Comparison of ENCODE assay signal across 8 cellular contexts in genomic region chr3:13484861-13485590, GRCh38. TPM values are rescaled to one million over a fixed set of nuclear protein-coding genes. Genes with fewer than 3 reads are reported as not detected.
DNase-seq lines count a peak whose midpoint lies in the region; ATAC-seq, FAIRE-seq and TF ChIP-seq lines count a peak whose summit lies in the region.

No MANE protein-coding gene starts in this region.

- no peaks in the 10 kb centered on the region for H3K36me3 ChIP-seq in naive thymus-derived CD4-positive, alpha-beta T cell (ENCODE audit: control insufficient read depth in 2 of 3, insufficient read depth in 3 of 3, low read length in 3 of 3)

- H2AFZ ChIP-seq in H9 (ENCODE audit: low read length): no peak overlapping the region

- no CpG with 5 or more reads among the region's 7 CpGs for WGBS in H9 (ENCODE audit: extremely low coverage, insufficient read length, low lambda C conversion rate)

- peaks cover 6 to 7% of the 10 kb centered on the region in 2 donors for H3K4me1 ChIP-seq in naive thymus-derived CD4-positive, alpha-beta T cell (ENCODE audit: control insufficient read depth in 2 of 2, insufficient read depth in 2 of 2, low read length in 2 of 2)
- peaks cover 2% of the 10 kb centered on the region; the same call in 1 of the 2 replicates for H3K4me1 ChIP-seq in H9 (ENCODE audit: insufficient read depth, low read length)

- H3K4me3 ChIP-seq in epithelial cell of proximal tubule (ENCODE audit: low read depth, low read length): no peak overlapping the region
- H3K4me3 ChIP-seq in naive thymus-derived CD4-positive, alpha-beta T cell (ENCODE audit: low read length): no peak overlapping the region

- H3K23ac ChIP-seq in H9 (ENCODE audit: insufficient read length, low read depth, low read length): no peak overlapping the region

- no peaks in the 10 kb centered on the region for H3K27me3 ChIP-seq in naive thymus-derived CD4-positive, alpha-beta T cell (ENCODE audit: control insufficient read depth in 2 of 2, insufficient read depth in 2 of 2, low read length in 2 of 2)
- no peaks in the 10 kb centered on the region; the same call in 1 of the 2 replicates for H3K27me3 ChIP-seq in H9 (ENCODE audit: insufficient read depth, low read length)

- peaks cover 16 to 29% (median 20%) of the 10 kb centered on the region in 7 donors for H3K4me1 Mint-ChIP-seq in naive thymus-derived CD4-positive, alpha-beta T cell
- H3K4me1 Mint-ChIP-seq in endothelial cell (ENCODE audit: unreplicated experiment): peaks cover 4% of the 10 kb centered on the region
- H3K4me1 Mint-ChIP-seq in H9: peaks cover 13 to 19% of the 10 kb centered on the region in 2 experiments

- intact Hi-C loops in naive thymus-derived CD4-positive, alpha-beta T cell (cut with micrococcal nuclease): loop anchor here (5.0 kb wide), 2 partner anchors 407 to 473 kb away; no protein-coding TSS in a partner anchor

- no peaks in the 10 kb centered on the region for H4K20me1 ChIP-seq in H9 (ENCODE audit: control insufficient read depth, insufficient read depth, insufficient read length)

- FAIRE-seq in GM19239 (lab: Jason Lieb, UNC): no peak

- H4K8ac ChIP-seq in H9 (replicated peaks; ENCODE audit: insufficient read length, low read depth, low read length): no peak overlapping the region

- H3K27ac ChIP-seq in naive thymus-derived CD4-positive, alpha-beta T cell (ENCODE audit: low read depth, low read length): no peak overlapping the region
- no peak overlapping the region for H3K27ac ChIP-seq in H9 (ENCODE audit: insufficient read length, low read depth, low read length)

- ATAC-seq in naive thymus-derived CD4-positive, alpha-beta T cell: no peak

- H3K27me3 Mint-ChIP-seq in naive thymus-derived CD4-positive, alpha-beta T cell: peaks cover 0 to 9% (median 0%) of the 10 kb centered on the region in 5 donors
- H3K27me3 Mint-ChIP-seq in endothelial cell (ENCODE audit: unreplicated experiment) (peaks cover 5% of the 10 kb centered on the region), H9 (ENCODE audit: low read depth) (peaks cover 14% of the 10 kb centered on the region)

- H3K9me3 ChIP-seq in naive thymus-derived CD4-positive, alpha-beta T cell (ENCODE audit: control insufficient read depth in 2 of 3, low read length in 3 of 3): no peaks in the 10 kb centered on the region
- no peaks in the 10 kb centered on the region for H3K9me3 ChIP-seq in H9 (ENCODE audit: control insufficient read depth, low read depth, low read length)

- peak overlapping the region in 2 of 10 donors; percentile 58 to 66 for H3K4me3 Mint-ChIP-seq in naive thymus-derived CD4-positive, alpha-beta T cell
- H3K4me3 Mint-ChIP-seq in endothelial cell (ENCODE audit: unreplicated experiment): no peak overlapping the region
- H3K4me3 Mint-ChIP-seq in H9: no peak overlapping the region

- no peak overlapping the region for H2BK12ac ChIP-seq in H9 (ENCODE audit: insufficient read length, low read depth, low read length)

- no peak overlapping the region for H3T11ph ChIP-seq in H9 (ENCODE audit: low read length)

- H3K27ac Mint-ChIP-seq in naive thymus-derived CD4-positive, alpha-beta T cell: peak overlapping the region in 7 of 9 donors; percentile 38 to 83 (median 64)
- no peak overlapping the region for H3K27ac Mint-ChIP-seq in endothelial cell (ENCODE audit: unreplicated experiment)
- H3K27ac Mint-ChIP-seq in H9: peak overlapping the region in 1 of 3 experiments; percentile 89; a peak in 1 of 7 replicates

- no peak for TF ChIP-seq CTCF in epithelial cell of proximal tubule (conservative IDR thresholded peaks at IDR 0.05; ENCODE audit: low read depth, low read length)
- TF ChIP-seq CTCF in endothelial cell (IDR thresholded peaks at IDR 0.05; ENCODE audit: unreplicated experiment): no peak
- TF ChIP-seq CTCF in H9 (conservative IDR thresholded peaks at IDR 0.05): no peak

- no peaks in the 10 kb centered on the region for H3K79me2 ChIP-seq in H9 (ENCODE audit: insufficient read depth, low read length)

- peak; percentile 32 for DNase-seq in SIG-M5 treated with dmso at 0.1 percent for 504 hours (lab: John Stamatoyannopoulos, UW; ENCODE audit: unreplicated experiment)
- no peak for DNase-seq in SIG-M5 (lab: John Stamatoyannopoulos, UW)
- peak; percentile 92 for DNase-seq in RPMI8226
- DNase-seq in epithelial cell of proximal tubule (ENCODE audit: low read depth): peak; percentile 59
- DNase-seq in naive thymus-derived CD4-positive, alpha-beta T cell: no peak
- DNase-seq in GM19239 (ENCODE audit: insufficient read length, low spot score): no peak
- no peak for DNase-seq in endothelial cell (ENCODE audit: low spot score)
- DNase-seq in H9: no peak

- H3K9me3 Mint-ChIP-seq in naive thymus-derived CD4-positive, alpha-beta T cell: no peaks in the 10 kb centered on the region
- H3K9me3 Mint-ChIP-seq in endothelial cell (ENCODE audit: unreplicated experiment) (no peaks in the 10 kb centered on the region), H9 (no peaks in the 10 kb centered on the region)

- POLR2A ChIA-PET in naive thymus-derived CD4-positive, alpha-beta T cell (lab: Charles Lee): interaction anchor here (0.5 kb wide), 1 partner anchor 136 kb away, joined by 3 read pairs; no protein-coding TSS in a partner anchor

- no peak overlapping the region for H2BK120ac ChIP-seq in H9 (ENCODE audit: low read depth, low read length, poor library complexity, severe bottlenecking)

- no peak overlapping the region for H3K4ac ChIP-seq in H9 (ENCODE audit: low read depth, low read length)

- H3K9ac ChIP-seq in H9 (ENCODE audit: extremely low read depth, insufficient read length, low read length): no peak overlapping the region

- H3K79me1 ChIP-seq in H9 (ENCODE audit: insufficient read depth, low read depth, low read length, poor library complexity, severe bottlenecking): no peaks in the 10 kb centered on the region

- H3K36me3 Mint-ChIP-seq in naive thymus-derived CD4-positive, alpha-beta T cell: peaks cover 0 to 11% (median 7%) of the 10 kb centered on the region in 5 donors
- H3K36me3 Mint-ChIP-seq in endothelial cell (ENCODE audit: low read depth, unreplicated experiment) (peaks cover 8% of the 10 kb centered on the region), H9 (ENCODE audit: insufficient read depth in 1 of 3, low read depth in 3 of 3) (peaks cover 0 to 5% (median 0%) of the 10 kb centered on the region in 3 experiments; a peak in 4 of 7 replicates)

- H3K4me2 ChIP-seq in H9 (ENCODE audit: insufficient read depth, insufficient read length, low read length): no peak overlapping the region

- no peak overlapping the region for H2BK15ac ChIP-seq in H9 (ENCODE audit: low read depth, low read length)

- H4K5ac ChIP-seq in H9 (ENCODE audit: insufficient read length, low read depth, low read length): no peak overlapping the region

- H3K18ac ChIP-seq in H9 (ENCODE audit: insufficient read length, low read depth, low read length): no peak overlapping the region

- CTCF ChIA-PET in naive thymus-derived CD4-positive, alpha-beta T cell (lab: Charles Lee): interaction anchor here (0.8 to 1.4 kb wide), 5 partner anchors 161 to 173 kb away, joined by 3 to 4 read pairs (median 3); no protein-coding TSS in a partner anchor

- H3K56ac ChIP-seq in H9 (ENCODE audit: insufficient read length, low read depth, low read length): no peak overlapping the region

- H2BK20ac ChIP-seq in H9 (ENCODE audit: low read depth, low read length, poor library complexity, severe bottlenecking): no peak overlapping the region

- H2AK5ac ChIP-seq in H9 (ENCODE audit: insufficient read length, low read length): no peak overlapping the region

- H3K14ac ChIP-seq in H9 (ENCODE audit: insufficient read depth, low read length): no peak overlapping the region

- no peaks in the 10 kb centered on the region for H3K23me2 ChIP-seq in H9 (ENCODE audit: insufficient read length, low read depth, low read length, poor library complexity, severe bottlenecking)

- no peak overlapping the region for H4K91ac ChIP-seq in H9 (ENCODE audit: insufficient read length, low read depth, low read length)

- H2BK5ac ChIP-seq in H9 (ENCODE audit: insufficient read length, low read length): no peak overlapping the region

RNA-seq across cellular contexts. Expression of gene HDAC11, which starts 4.9 kb away (rescaled TPM):
- total RNA-seq in epithelial cell of proximal tubule (8.8 and 9.8 TPM in 2 replicates), endothelial cell (ENCODE audit: unreplicated experiment) (14.8 TPM), H9 (2021) (6.6 and 7.0 TPM in 2 replicates)
- 1 to 10 TPM; 1.2 to 8.0 (median 7.3) TPM for total RNA-seq in naive thymus-derived CD4-positive, alpha-beta T cell
- 1 to 10 TPM; 4.5 to 6.3 TPM for polyA plus RNA-seq in naive thymus-derived CD4-positive, alpha-beta T cell

Comparison
In these comparisons a context has a peak if more than half of its experiments do, and no peak if none do; other contexts are left out.
1. DNase-seq: peak in SIG-M5 treated with dmso at 0.1 percent for 504 hours (single experiment), RPMI8226 (single experiment) and epithelial cell of proximal tubule (single experiment); none in SIG-M5 (single experiment), naive thymus-derived CD4-positive, alpha-beta T cell (0 of 9), GM19239 (single experiment), endothelial cell (single experiment) and H9 (single experiment).